8 cellular contexts compared by ENCODE assay signal in the genomic region with DNA sequence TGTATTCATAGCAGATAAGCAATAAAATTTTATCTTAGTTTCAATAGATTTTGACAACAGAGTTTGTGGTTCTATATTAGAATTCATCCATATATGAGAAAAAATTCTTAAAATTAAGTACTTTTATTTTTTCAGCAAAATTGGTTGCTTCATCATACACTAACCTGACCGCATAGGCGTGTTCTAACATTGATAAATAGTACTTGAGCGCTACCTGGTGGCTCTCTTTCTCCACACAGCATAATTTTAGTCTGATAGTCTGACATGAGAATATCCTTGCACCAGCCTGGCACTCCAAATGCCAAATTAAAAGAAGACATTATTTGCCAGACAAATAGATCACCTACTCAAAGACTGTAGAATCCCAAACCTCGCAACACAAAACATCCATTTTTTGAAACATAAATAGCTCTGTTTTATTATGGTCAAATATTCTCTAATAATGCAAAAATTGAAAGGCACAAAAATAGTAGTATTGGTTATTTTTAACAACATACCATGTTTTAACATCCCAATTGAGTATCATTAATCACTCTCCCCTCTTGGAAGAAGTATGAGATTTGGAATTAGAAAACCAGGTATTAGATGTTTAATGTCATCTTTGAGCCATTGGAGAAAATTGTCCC. TPM values are rescaled to one million over a fixed set of nuclear protein-coding genes. Genes with fewer than 3 reads are reported as not detected.
DNase-seq lines count a peak whose midpoint lies in the region; ATAC-seq and FAIRE-seq lines count a peak whose summit lies in the region.

No MANE protein-coding gene starts in this region.

- DNase-seq in NCI-H2171 (lab: John Stamatoyannopoulos, UW) (peak; percentile 25), cerebellum (ENCODE audit: low spot score) (peak; percentile 44), left lobe of liver (ENCODE audit: low spot score) (peak; percentile 53)
- peak; percentile 14 for DNase-seq in activated CD4-positive, CD25-positive, alpha-beta regulatory T cell treated with anti-CD3 and anti-CD28 coated beads, Interleukin-2, amount 50 U/mL, for 16 hours (ENCODE audit: low read depth, low spot score)
- peak; percentile 20 to 43 (median 26) for DNase-seq in stimulated activated CD4-positive, alpha-beta T cell treated with anti-CD3 and anti-CD28 coated beads, TNF-alpha, amount 100 ng/mL, for 24 hours (ENCODE audit: low read depth in 3 of 3)

- ATAC-seq in GM18498 (IDR thresholded peaks at IDR 0.05; ENCODE audit: unreplicated experiment) (peak; percentile 83), HG03060 (IDR thresholded peaks at IDR 0.05; ENCODE audit: low read depth, unreplicated experiment) (peak; percentile 71), left lobe of liver (peak; percentile 98)

- FAIRE-seq in A204.1 (lab: Jason Lieb, UNC), result peak; percentile 96

RNA-seq across cellular contexts. Expression of a gene that starts 33.0 kb away (rescaled TPM):
- total RNA-seq in cerebellum (1.5 TPM), left lobe of liver (1.1 TPM)

Comparison
In these comparisons a context has a peak if more than half of its experiments do, and no peak if none do; other contexts are left out.
1. Peak in every context shown above with its lines: DNase-seq and ATAC-seq.